Comparison of ENCODE assay signal across 10 cellular contexts in genomic region chr11:119694334-119694733, GRCh38. TPM values are rescaled to one million over a fixed set of nuclear protein-coding genes. Genes with fewer than 3 reads are reported as not detected.
DNase-seq lines count a peak whose midpoint lies in the region; ATAC-seq and TF ChIP-seq lines count a peak whose summit lies in the region.
"Had no signal": no experiment of that assay in that cellular context is flagged by ENCODE, and none has a peak within 500 bp of the region (broad histone marks: within the 10 kb centered on the region; RNA-seq: fewer than 3 reads in every experiment).

No MANE protein-coding gene starts in this region.

- in situ Hi-C loops in transverse colon (cut with MboI; ENCODE audit: low pct_ligation_motif_present in 1 of 4, low pct_unique_long_range_greater_than_20kb in 1 of 4, low sequenced_read_pairs in 3 of 4) = no loop called here

- no peak for ATAC-seq in SK-N-SH treated with all-trans-retinoic acid at 6 μM for 48 hours
- no peak for ATAC-seq in HG02763 (IDR thresholded peaks at IDR 0.05; ENCODE audit: unreplicated experiment)

- intact Hi-C loops in transverse colon (cut with DNase I; ENCODE audit: low total_unique reads) (no loop called here), left ventricle myocardium inferior (cut with micrococcal nuclease) (no loop called here)

- DNase-seq in SK-N-SH = no peak
- peak; percentile 20 for DNase-seq in NOMO-1 treated with dmso at 0.1 percent for 144 hours (lab: John Stamatoyannopoulos, UW; ENCODE audit: unreplicated experiment)
- DNase-seq in epithelial cell of prostate (ENCODE audit: low read depth, low spot score) = no peak
- DNase-seq in transverse colon = peak; percentile 61
- no peak for DNase-seq in SK-N-DZ (ENCODE audit: low spot score)
- no peak for DNase-seq in left ventricle myocardium inferior
- DNase-seq: cortex of kidney, NCI-H1105 had no signal

- no peaks in the 10 kb centered on the region for H3F3A ChIP-seq in SK-N-SH (replicated peaks; ENCODE audit: insufficient read depth)

- H3K27ac ChIP-seq in SK-N-SH (ENCODE audit: low read depth in 2 of 2, low read length in 1 of 2) (peak overlapping the region in 1 of 2 experiments; percentile 20; a peak in 1 of 4 replicates), epithelial cell of prostate (peak overlapping the region; percentile 99), transverse colon (peak overlapping the region in 3 of 4 donors; percentile 6 to 16 (median 12)), left ventricle myocardium inferior (replicated peaks) (no peak overlapping the region)

- H3K4me3 ChIP-seq in SK-N-SH (ENCODE audit: low read depth in 2 of 2, low read length in 1 of 2) (no peak overlapping the region), transverse colon (no peak overlapping the region), left ventricle myocardium inferior (no peak overlapping the region)

- peak; percentile 39 for TF ChIP-seq RAD21 in SK-N-SH (IDR thresholded peaks at IDR 0.05; ENCODE audit: low read length)

- H3K36me3 ChIP-seq in SK-N-SH (replicated peaks in 1 of 2; ENCODE audit: control insufficient read depth in 1 of 2, insufficient read depth in 2 of 2, low read length in 1 of 2) = no peaks in the 10 kb centered on the region
- no peaks in the 10 kb centered on the region for H3K36me3 ChIP-seq in transverse colon
- no peaks in the 10 kb centered on the region for H3K36me3 ChIP-seq in left ventricle myocardium inferior

- H3K9me3 ChIP-seq in SK-N-SH (no peaks in the 10 kb centered on the region), transverse colon (no peaks in the 10 kb centered on the region), left ventricle myocardium inferior (replicated peaks) (no peaks in the 10 kb centered on the region)

- no peak for TF ChIP-seq POLR2A in transverse colon (IDR thresholded peaks at IDR 0.05)

- no peaks in the 10 kb centered on the region for H3K79me2 ChIP-seq in SK-N-SH (ENCODE audit: insufficient read depth)

- CTCF ChIA-PET in SK-N-SH (lab: Yijun Ruan, JAX) = interaction anchor here (0.7 to 2.1 kb wide), 8 partner anchors 15 to 414 kb away, joined by 3 to 10 read pairs (median 4); partner anchors contain the start of gene NECTIN1

- H3K27me3 ChIP-seq in SK-N-SH (ENCODE audit: insufficient read depth) = no peaks in the 10 kb centered on the region
- H3K27me3 ChIP-seq in transverse colon = no peaks in the 10 kb centered on the region
- no peaks in the 10 kb centered on the region for H3K27me3 ChIP-seq in left ventricle myocardium inferior (ENCODE audit: low read depth)

- no peaks in the 10 kb centered on the region for H4K20me1 ChIP-seq in SK-N-SH (ENCODE audit: insufficient read depth)

- no peak overlapping the region for H3K9ac ChIP-seq in SK-N-SH

- H3K4me2 ChIP-seq in SK-N-SH = no peak overlapping the region

- POLR2A ChIA-PET in SK-N-SH (lab: Yijun Ruan, JAX) = no interaction called here

- H3K4me1 ChIP-seq in SK-N-SH (ENCODE audit: control insufficient read depth in 1 of 2, insufficient read depth in 2 of 2, low read depth in 1 of 2, low read length in 1 of 2) = peaks cover 0 to 97% of the 10 kb centered on the region in 2 experiments; a peak in 1 of 4 replicates
- H3K4me1 ChIP-seq in transverse colon = peaks cover 1 to 40% (median 37%) of the 10 kb centered on the region in 4 donors
- H3K4me1 ChIP-seq in left ventricle myocardium inferior = peaks cover 37% of the 10 kb centered on the region

- 58% methylated on average over 2 of the region's 3 CpGs for WGBS in SK-N-SH (ENCODE audit: low lambda C conversion rate)
- WGBS in transverse colon (ENCODE audit: low coverage in 1 of 2), 2 donors = 59% methylated on average over 3 of the region's 3 CpGs; no CpG with 5 or more reads in 1 of the 2 donors

- no peak overlapping the region for H2AFZ ChIP-seq in SK-N-SH (ENCODE audit: low read depth)

- no peak for TF ChIP-seq CTCF in SK-N-SH (IDR thresholded peaks at IDR 0.05)
- TF ChIP-seq CTCF in transverse colon (IDR thresholded peaks at IDR 0.05) = no peak
- TF ChIP-seq CTCF in left ventricle myocardium inferior (IDR thresholded peaks at IDR 0.05; ENCODE audit: borderline replicate concordance) = no peak

- H3K9me2 ChIP-seq in SK-N-SH = no peaks in the 10 kb centered on the region

- TF ChIP-seq EP300 in SK-N-SH (IDR thresholded peaks at IDR 0.05; ENCODE audit: borderline replicate concordance in 1 of 2, low read depth in 1 of 2, low read length in 1 of 2) = no peak
- TF ChIP-seq EP300 in transverse colon (IDR thresholded peaks at IDR 0.05; ENCODE audit: low read depth) = no peak

TF ChIP-seq in SK-N-SH, 30 proteins besides CTCF, POLR2A, EP300 and RAD21:
- TF ChIP-seq FOXJ3 (CRISPR knock-in tag; IDR thresholded peaks at IDR 0.05) (no peak), GATA2 (CRISPR knock-in tag; IDR thresholded peaks at IDR 0.05) (no peak), ELF1 (IDR thresholded peaks at IDR 0.05) (no peak), MXI1 (IDR thresholded peaks at IDR 0.05; ENCODE audit: low read depth, low read length) (no peak), POLR2AphosphoS5 (IDR thresholded peaks at IDR 0.05; ENCODE audit: low read depth, low read length) (no peak), TAF1 (IDR thresholded peaks at IDR 0.05; ENCODE audit: borderline replicate concordance, low read depth, low read length) (no peak), SMC3 (IDR thresholded peaks at IDR 0.05; ENCODE audit: low read depth, low read length) (no peak), NRF1 (IDR thresholded peaks at IDR 0.05; ENCODE audit: low read depth, low read length) (no peak), JUND (IDR thresholded peaks at IDR 0.05) (no peak), FOXM1 (IDR thresholded peaks at IDR 0.05; ENCODE audit: low read depth) (no peak), ZBTB33 (IDR thresholded peaks at IDR 0.05; ENCODE audit: borderline replicate concordance, low read depth) (no peak), RCOR1 (IDR thresholded peaks at IDR 0.05; ENCODE audit: low read length) (no peak), CHD2 (IDR thresholded peaks at IDR 0.05; ENCODE audit: low read length, partially characterized antibody) (no peak), GABPA (IDR thresholded peaks at IDR 0.05; ENCODE audit: low read depth) (no peak)

TF ChIP-seq in SK-N-SH treated with all-trans-retinoic acid at 6 μM for 48 hours, 23 proteins besides CTCF, POLR2A, EP300 and RAD21 (continues in another document):
- no peak for TF ChIP-seq ZNF8 (CRISPR knock-in tag; IDR thresholded peaks at IDR 0.05)
- no peak for TF ChIP-seq ZNF565 (CRISPR knock-in tag; conservative IDR thresholded peaks at IDR 0.05; ENCODE audit: low read depth)
- no peak for TF ChIP-seq BACH2 (CRISPR knock-in tag; IDR thresholded peaks at IDR 0.05; ENCODE audit: borderline replicate concordance)
- no peak for TF ChIP-seq ARNTL (CRISPR knock-in tag; IDR thresholded peaks at IDR 0.05; ENCODE audit: borderline replicate concordance, low read depth)
- TF ChIP-seq RARB (CRISPR knock-in tag; IDR thresholded peaks at IDR 0.05) = no peak
- TF ChIP-seq GLIS3 (CRISPR knock-in tag; IDR thresholded peaks at IDR 0.05) = no peak
- no peak for TF ChIP-seq OSR1 (CRISPR knock-in tag; IDR thresholded peaks at IDR 0.05)
- TF ChIP-seq TOX (CRISPR knock-in tag; IDR thresholded peaks at IDR 0.05; ENCODE audit: borderline replicate concordance) = no peak
- TF ChIP-seq ESRRG (CRISPR knock-in tag; IDR thresholded peaks at IDR 0.05) = no peak
- no peak for TF ChIP-seq TCF4 (CRISPR knock-in tag; IDR thresholded peaks at IDR 0.05; ENCODE audit: borderline replicate concordance)
- no peak for TF ChIP-seq SNAI2 (CRISPR knock-in tag; IDR thresholded peaks at IDR 0.05)
- TF ChIP-seq CSRNP3 (CRISPR knock-in tag; IDR thresholded peaks at IDR 0.05) = no peak
- TF ChIP-seq ZFP30 (CRISPR knock-in tag; IDR thresholded peaks at IDR 0.05) = no peak
- TF ChIP-seq ZFP3 (CRISPR knock-in tag; IDR thresholded peaks at IDR 0.05) = no peak
- no peak for TF ChIP-seq POU6F1 (CRISPR knock-in tag; IDR thresholded peaks at IDR 0.05; ENCODE audit: borderline replicate concordance, low read depth)
- no peak for TF ChIP-seq ZNF70 (CRISPR knock-in tag; IDR thresholded peaks at IDR 0.05)
- no peak for TF ChIP-seq ISL1 (CRISPR knock-in tag; IDR thresholded peaks at IDR 0.05)
- TF ChIP-seq ZC3H10 (CRISPR knock-in tag; IDR thresholded peaks at IDR 0.05) = no peak
- TF ChIP-seq CSDC2 (CRISPR knock-in tag; IDR thresholded peaks at IDR 0.05) = no peak

RNA-seq across cellular contexts. Expression of gene NECTIN1, which starts 34.7 kb away (rescaled TPM):
- 6.7 and 9.1 TPM in 2 replicates for polyA plus RNA-seq in SK-N-SH (2012; rRNA removed)
- polyA plus RNA-seq in SK-N-SH (2012; cell fraction: cytosol; rRNA removed) = 3.9 and 7.4 TPM in 2 replicates
- 10.8 and 12.7 TPM in 2 replicates for polyA plus RNA-seq in SK-N-SH (2012; cell fraction: nucleus; rRNA removed)
- total RNA-seq in transverse colon (10 to 100 TPM; 11.0 to 71.2 (median 12.6) TPM), left ventricle myocardium inferior (22.9 TPM)
- polyA plus RNA-seq in SK-N-DZ (2014; cell fraction: cytosol; rRNA removed) = 6.1 and 7.1 TPM in 2 replicates
- polyA plus RNA-seq in SK-N-DZ (2014; cell fraction: nucleus; rRNA removed) = 3.6 and 3.9 TPM in 2 replicates

Comparison
In these comparisons a context has a peak if more than half of its experiments do, and no peak if none do; other contexts are left out.
1. DNase-seq: peak in NOMO-1 treated with dmso at 0.1 percent for 144 hours (single experiment) and transverse colon (single experiment); none in SK-N-SH (single experiment), epithelial cell of prostate (single experiment), SK-N-DZ (single experiment) and left ventricle myocardium inferior (single experiment).